10 cellular contexts compared by ENCODE assay signal in the genomic region with DNA sequence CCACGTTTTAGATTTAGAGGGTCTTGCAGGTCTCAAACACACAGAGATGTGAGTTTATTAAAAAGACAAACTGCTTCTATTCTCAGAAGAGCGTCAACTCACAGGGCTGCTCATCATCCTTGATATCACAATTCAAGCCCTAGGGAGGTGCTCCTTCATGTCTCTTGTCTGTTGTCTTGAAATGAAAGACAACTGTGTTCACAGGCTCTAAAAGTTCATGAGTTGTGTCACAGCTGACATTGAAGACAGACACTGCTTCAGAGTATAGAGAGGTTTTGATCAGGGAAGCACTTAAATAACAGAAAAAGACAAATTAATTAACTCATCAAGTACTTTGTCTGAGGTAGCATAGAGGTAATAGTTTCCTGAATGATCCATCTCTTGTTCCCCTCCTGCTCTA.
"Had no signal": no experiment of that assay in that cellular context is flagged by ENCODE, and none has a peak within 500 bp of the region (broad histone marks: within the 10 kb centered on the region; RNA-seq: fewer than 3 reads in every experiment).

No MANE protein-coding gene starts in this region.

- FAIRE-seq: H54, HTR-8/SVneo, K562 had no signal

- H3K4me3 Mint-ChIP-seq: H9, HFFc6 had no signal

- H3K27ac ChIP-seq: GM23248 had no signal

- H3K9ac ChIP-seq: GM23248 had no signal

- H3K27ac Mint-ChIP-seq: H9, HFFc6 had no signal

- H2AFZ ChIP-seq: GM23248 had no signal

- H3K4me3 ChIP-seq: GM23248, K562 had no signal

- DNase-seq: GM23248, GOT3, H9, HFFc6, IMR-90, KG1 had no signal

- ATAC-seq: HCT116, K562 had no signal
